In genomic region chr2:64860936-64861335, GRCh38 we compare ENCODE assay signal across 15 cellular contexts.
DNase-seq lines count a peak whose midpoint lies in the region; ATAC-seq and TF ChIP-seq lines count a peak whose summit lies in the region.
"Had no signal": no experiment of that assay in that cellular context is flagged by ENCODE, and none has a peak within 500 bp of the region (broad histone marks: within the 10 kb centered on the region; RNA-seq: fewer than 3 reads in every experiment).

No MANE protein-coding gene starts in this region.

- no peak for DNase-seq in left ventricle myocardium inferior
- no peak for DNase-seq in right cardiac atrium
- DNase-seq in ascending aorta (ENCODE audit: low spot score in 2 of 2): no peak
- no peak for DNase-seq in osteoblast (ENCODE audit: insufficient read length, low spot score, missing footprints)
- no peak for DNase-seq in uterus
- no peak for DNase-seq in globus pallidus (ENCODE audit: low spot score)
- no peak for DNase-seq in cerebellar cortex (ENCODE audit: low spot score)
- DNase-seq: activated CD4-positive, alpha-beta T cell treated with anti-CD3 and anti-CD28 coated beads for 4 hours; brain microvascular endothelial cell; NCI-H1694; NCI-H2227 treated with DMSO at 0.1 percent for 48 hours; stimulated activated CD4-positive, alpha-beta T cell treated with anti-CD3 and anti-CD28 coated beads, Interleukin-2, amount 100 ng/mL, for 48 hours had no signal

- H3K27me3 ChIP-seq in left ventricle myocardium inferior (ENCODE audit: low read depth): no peaks in the 10 kb centered on the region
- no peaks in the 10 kb centered on the region for H3K27me3 ChIP-seq in right cardiac atrium (ENCODE audit: control insufficient read depth, insufficient read depth)
- no peaks in the 10 kb centered on the region for H3K27me3 ChIP-seq in ascending aorta
- no peaks in the 10 kb centered on the region for H3K27me3 ChIP-seq in osteoblast (ENCODE audit: insufficient read depth, low read length)
- H3K27me3 ChIP-seq in uterus: no peaks in the 10 kb centered on the region
- H3K27me3 ChIP-seq: brain microvascular endothelial cell, left lung had no signal

- H3K27ac ChIP-seq in left ventricle myocardium inferior (replicated peaks) (peak overlapping the region; percentile 99), right cardiac atrium (ENCODE audit: low read length) (no peak overlapping the region), ascending aorta (peak overlapping the region; percentile 93 to 94), osteoblast (ENCODE audit: low read depth, low read length) (peak overlapping the region; percentile 90), uterus (peak overlapping the region; percentile 40 to 87)
- H3K27ac ChIP-seq: brain microvascular endothelial cell, C4-2B had no signal

- H3K79me2 ChIP-seq in osteoblast (ENCODE audit: insufficient read depth, low read length): no peaks in the 10 kb centered on the region

- H3K9me3 ChIP-seq in left ventricle myocardium inferior (replicated peaks): no peaks in the 10 kb centered on the region
- no peaks in the 10 kb centered on the region for H3K9me3 ChIP-seq in right cardiac atrium (ENCODE audit: control insufficient read depth, low read length)
- no peaks in the 10 kb centered on the region for H3K9me3 ChIP-seq in ascending aorta
- no peaks in the 10 kb centered on the region for H3K9me3 ChIP-seq in osteoblast (ENCODE audit: low read depth, low read length)
- no peaks in the 10 kb centered on the region for H3K9me3 ChIP-seq in uterus

- H2AFZ ChIP-seq in osteoblast (ENCODE audit: low read length): no peak overlapping the region

- intact Hi-C loops in left ventricle myocardium inferior (cut with micrococcal nuclease): loop anchor here (5.0 to 10.0 kb wide), 3 partner anchors 126 to 336 kb away; partner anchors contain the start of gene AFTPH
- intact Hi-C loops in right cardiac atrium (cut with DNase I): loop anchor here (5.0 to 10.0 kb wide), 4 partner anchors 86 to 336 kb away; partner anchors contain the start of gene AFTPH (in 2 of the 4)
- intact Hi-C loops in ascending aorta (cut with DNase I): loop anchor here (10.0 kb wide), 1 partner anchor 406 kb away; the partner anchor contains the start of gene LGALSL
- intact Hi-C loops in uterus (cut with DNase I; ENCODE audit: low total_unique reads): loop anchor here (10.0 kb wide), 1 partner anchor 266 kb away; no protein-coding TSS in a partner anchor

- H3K4me1 ChIP-seq in left ventricle myocardium inferior (peaks cover 56% of the 10 kb centered on the region), right cardiac atrium (ENCODE audit: control insufficient read depth, insufficient read depth, low read length) (peaks cover 15% of the 10 kb centered on the region), ascending aorta (peaks cover 15 to 36% of the 10 kb centered on the region in 2 donors), osteoblast (ENCODE audit: insufficient read depth, low read length) (peaks cover 47% of the 10 kb centered on the region), uterus (peaks cover 9 to 17% of the 10 kb centered on the region in 2 donors)

- no peak for ATAC-seq in right cardiac atrium
- no peak for ATAC-seq in GM21529 (IDR thresholded peaks at IDR 0.05; ENCODE audit: unreplicated experiment)
- ATAC-seq: left lung had no signal

- no peaks in the 10 kb centered on the region for H4K20me1 ChIP-seq in osteoblast (ENCODE audit: insufficient read depth, low read length)

- no peak for TF ChIP-seq POLR2A in uterus (IDR thresholded peaks at IDR 0.05)

- H3K4me3 ChIP-seq in left ventricle myocardium inferior (no peak overlapping the region), right cardiac atrium (ENCODE audit: low read length) (no peak overlapping the region), ascending aorta (no peak overlapping the region), osteoblast (ENCODE audit: insufficient read depth, low read length) (no peak overlapping the region), uterus (no peak overlapping the region)

- TF ChIP-seq CTCF in left ventricle myocardium inferior (IDR thresholded peaks at IDR 0.05; ENCODE audit: borderline replicate concordance) (no peak), ascending aorta (IDR thresholded peaks at IDR 0.05) (no peak), osteoblast (IDR thresholded peaks at IDR 0.05; ENCODE audit: extremely low read depth, low read depth, low read length) (no peak), uterus (IDR thresholded peaks at IDR 0.05) (no peak)

- H3K4me2 ChIP-seq in osteoblast (ENCODE audit: insufficient read depth, low read length): no peak overlapping the region

- WGBS in right cardiac atrium: 89% methylated on average over 1 of the region's 1 CpG

- no peaks in the 10 kb centered on the region for H3K36me3 ChIP-seq in left ventricle myocardium inferior
- H3K36me3 ChIP-seq in ascending aorta: no peaks in the 10 kb centered on the region
- H3K36me3 ChIP-seq in osteoblast (ENCODE audit: insufficient read depth, low read length): no peaks in the 10 kb centered on the region
- H3K36me3 ChIP-seq in uterus: no peaks in the 10 kb centered on the region
- H3K36me3 ChIP-seq: brain microvascular endothelial cell, left lung had no signal
